In the genomic region with DNA sequence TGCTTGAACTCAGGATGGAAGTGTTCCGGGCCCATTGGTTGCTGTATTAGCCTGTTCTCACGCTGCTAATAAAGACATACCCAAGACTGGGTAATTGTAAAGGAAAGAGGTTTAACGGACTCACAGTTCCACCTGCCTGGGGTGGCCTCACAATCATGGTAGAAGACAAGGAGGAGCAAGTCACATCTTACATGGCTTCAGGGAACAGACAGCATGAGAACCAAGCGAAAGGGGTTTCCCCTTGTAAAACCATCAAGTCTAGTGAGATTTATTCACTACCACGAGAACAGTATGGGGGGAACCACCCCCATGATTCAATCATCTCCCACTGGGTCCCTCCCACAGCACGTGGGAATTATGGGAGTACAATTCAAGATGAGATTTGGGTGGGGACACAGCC, we compare ENCODE assay signal across 6 cellular contexts. TPM values are rescaled to one million over a fixed set of nuclear protein-coding genes. Genes with fewer than 3 reads are reported as not detected.
A peak's percentile ranks its signal among the peaks of the same experiment; 100 is the strongest.
DNase-seq lines count a peak whose midpoint lies in the region; ATAC-seq, FAIRE-seq and TF ChIP-seq lines count a peak whose summit lies in the region.
"Not testable (repeated sequence)": the region's sequence is repeated elsewhere in the genome, so short reads cannot be mapped to it uniquely, and the experiment has no call there.

No MANE protein-coding gene starts in this region.

- not testable (repeated sequence) for H3K4me2 ChIP-seq in Karpas-422 (ENCODE audit: low read depth, low read length, poor library complexity, severe bottlenecking)

- H3K9me2 ChIP-seq in Karpas-422 (replicated peaks; ENCODE audit: insufficient read depth, low read length), result not testable (repeated sequence)

- not testable (repeated sequence) for H3K9ac ChIP-seq in Karpas-422 (ENCODE audit: low read length)

- peak; percentile 40 for FAIRE-seq in GM12891 (lab: Jason Lieb, UNC)

- not testable (repeated sequence) for H3K9me3 Mint-ChIP-seq in activated T-helper 17 cell treated with anti-CD3 and anti-CD28 coated beads, Interleukin-2, amount 50 U/mL, for 72 hours; central memory CD8-positive, alpha-beta T cell; glutamatergic neuron (ENCODE audit: unreplicated experiment)

- H3K27ac ChIP-seq in Karpas-422 (ENCODE audit: low read length), result not testable (repeated sequence)

- not testable (repeated sequence) for H3K4me3 ChIP-seq in Karpas-422 (ENCODE audit: low read length)

- TF ChIP-seq CTCF in glutamatergic neuron (IDR thresholded peaks at IDR 0.05; ENCODE audit: partially characterized antibody, unreplicated experiment), result not testable (repeated sequence)

- H3K9me3 ChIP-seq in Karpas-422 (ENCODE audit: low read length), result not testable (repeated sequence)

- DNase-seq in GM12891 (ENCODE audit: insufficient read length, low spot score); Karpas-422; central memory CD8-positive, alpha-beta T cell (ENCODE audit: low spot score in 2 of 2); glutamatergic neuron: not testable (repeated sequence)
- DNase-seq in posterior vena cava (ENCODE audit: low spot score), result peak; percentile 1

- ATAC-seq in activated T-helper 17 cell treated with anti-CD3 and anti-CD28 coated beads, Interleukin-2, amount 50 U/mL, for 72 hours (replicated peaks); central memory CD8-positive, alpha-beta T cell (replicated peaks; ENCODE audit: extremely low read depth, poor library complexity, severe bottlenecking): not testable (repeated sequence)

- peaks cover 12% of the 10 kb centered on the region for H3K4me1 Mint-ChIP-seq in activated T-helper 17 cell treated with anti-CD3 and anti-CD28 coated beads, Interleukin-2, amount 50 U/mL, for 72 hours
- not testable (repeated sequence) for H3K4me1 Mint-ChIP-seq in central memory CD8-positive, alpha-beta T cell; glutamatergic neuron (ENCODE audit: low read depth, unreplicated experiment)

- H3K79me2 ChIP-seq in Karpas-422 (ENCODE audit: low read length), result not testable (repeated sequence)

- not testable (repeated sequence) for H3K27me3 ChIP-seq in Karpas-422 (ENCODE audit: low read length)

- H3K27me3 Mint-ChIP-seq in activated T-helper 17 cell treated with anti-CD3 and anti-CD28 coated beads, Interleukin-2, amount 50 U/mL, for 72 hours; central memory CD8-positive, alpha-beta T cell; glutamatergic neuron (ENCODE audit: unreplicated experiment): not testable (repeated sequence)

- intact Hi-C loops in posterior vena cava (cut with DNase I), result loop anchor here (2.0 to 10.0 kb wide), 4 partner anchors 73 to 191 kb away; no protein-coding TSS in a partner anchor

- not testable (repeated sequence) for H3K36me3 Mint-ChIP-seq in activated T-helper 17 cell treated with anti-CD3 and anti-CD28 coated beads, Interleukin-2, amount 50 U/mL, for 72 hours (ENCODE audit: low read depth); central memory CD8-positive, alpha-beta T cell (ENCODE audit: insufficient read depth); glutamatergic neuron (ENCODE audit: unreplicated experiment)

- TF ChIP-seq POLR2A in GM12891 (IDR thresholded peaks at IDR 0.05; ENCODE audit: low read depth, low read length), result not testable (repeated sequence)

- peak overlapping the region; percentile 62 for H3K27ac Mint-ChIP-seq in activated T-helper 17 cell treated with anti-CD3 and anti-CD28 coated beads, Interleukin-2, amount 50 U/mL, for 72 hours
- peak overlapping the region; percentile 67 for H3K27ac Mint-ChIP-seq in central memory CD8-positive, alpha-beta T cell (ENCODE audit: low read depth)
- H3K27ac Mint-ChIP-seq in glutamatergic neuron (ENCODE audit: unreplicated experiment), result peak overlapping the region; percentile 55

- H3K4me3 Mint-ChIP-seq in activated T-helper 17 cell treated with anti-CD3 and anti-CD28 coated beads, Interleukin-2, amount 50 U/mL, for 72 hours, result peak overlapping the region; percentile 17
- H3K4me3 Mint-ChIP-seq in central memory CD8-positive, alpha-beta T cell; glutamatergic neuron (ENCODE audit: unreplicated experiment): not testable (repeated sequence)

- not testable (repeated sequence) for H3K36me3 ChIP-seq in Karpas-422 (ENCODE audit: insufficient read depth, low read length)

- H3K4me1 ChIP-seq in Karpas-422 (ENCODE audit: low read length), result not testable (repeated sequence)

- H4K20me1 ChIP-seq in Karpas-422 (ENCODE audit: insufficient read depth, low read depth, low read length), result not testable (repeated sequence)

- H2AFZ ChIP-seq in Karpas-422 (ENCODE audit: low read length), result 0 out of 2 replicates have a peak overlapping the region, but pooled peaks have one; percentile 27

RNA-seq across cellular contexts. Expression of a gene that starts 12.6 kb away (rescaled TPM):
- 31.2 TPM for polyA plus RNA-seq in GM12891 (2012; ENCODE audit: low read depth, missing spikeins)
- 109 and 140 TPM in 2 replicates for total RNA-seq in Karpas-422 (2014; rRNA removed; shearing (Covaris generic); ENCODE audit: low replicate concordance)
- 100 to 1,000 TPM; 110 to 138 TPM for total RNA-seq in activated T-helper 17 cell treated with anti-CD3 and anti-CD28 coated beads, Interleukin-2, amount 50 U/mL, for 72 hours
- 312 TPM for total RNA-seq in glutamatergic neuron (ENCODE audit: unreplicated experiment)
- total RNA-seq in posterior vena cava, result 10 to 100 TPM; 84.2 to 92.9 TPM
